Comparison of ENCODE assay signal across 17 cellular contexts in genomic region chr1:38082678-38083317, GRCh38. TPM values are rescaled to one million over a fixed set of nuclear protein-coding genes. Genes with fewer than 3 reads are reported as not detected.
DNase-seq lines count a peak whose midpoint lies in the region; ATAC-seq, FAIRE-seq and TF ChIP-seq lines count a peak whose summit lies in the region.
"Had no signal": no experiment of that assay in that cellular context is flagged by ENCODE, and none has a peak within 500 bp of the region (broad histone marks: within the 10 kb centered on the region; RNA-seq: fewer than 3 reads in every experiment).

No MANE protein-coding gene starts in this region.

- no peak overlapping the region for H3K27ac ChIP-seq in GM12878 (ENCODE audit: control insufficient read depth, insufficient read depth)
- H3K27ac ChIP-seq: Peyer's patch had no signal

- in situ Hi-C loops in GM12878 (cut with MboI): no loop called here

- no peaks in the 10 kb centered on the region for H3K9me3 ChIP-seq in GM12878 (replicated peaks; ENCODE audit: control insufficient read depth, insufficient read depth, low read length)
- H3K9me3 ChIP-seq: Peyer's patch had no signal

- no peak for TF ChIP-seq CTCF in GM12878 (IDR thresholded peaks at IDR 0.05 in 2 of 3, conservative IDR thresholded peaks at IDR 0.05 in 1 of 3; ENCODE audit: control insufficient read depth in 2 of 3, extremely low read depth in 1 of 3, insufficient read depth in 1 of 3, low read depth in 3 of 3, low read length in 3 of 3)

- ATAC-seq in GM12878 (peak; percentile 56), left lobe of liver (peak; percentile 60), HG03025 (IDR thresholded peaks at IDR 0.05; ENCODE audit: low FRiP score, unreplicated experiment) (no peak), GM21723 (IDR thresholded peaks at IDR 0.05; ENCODE audit: unreplicated experiment) (no peak)
- ATAC-seq: CD8-positive, alpha-beta T cell; HCT116; T-helper 17 cell had no signal

- DNase-seq in COLO668 (lab: John Stamatoyannopoulos, UW; ENCODE audit: unreplicated experiment) (peak; percentile 51), COR-L47 (lab: John Stamatoyannopoulos, UW) (peak; percentile 37), GM12878 (ENCODE audit: low read depth, low spot score) (no peak), left lobe of liver (ENCODE audit: low spot score) (peak; percentile 72)
- no peak for DNase-seq in stimulated activated CD4-positive, alpha-beta T cell treated with anti-CD3 and anti-CD28 coated beads, Interleukin-12 subunit alpha, Interleukin-12 subunit beta, amount 100 ng/mL, for 4 hours
- DNase-seq: CD8-positive, alpha-beta T cell; DMS153; EL; NCI-H187; Peyer's patch; SHP77; T-helper 17 cell had no signal

- no peaks in the 10 kb centered on the region for H3K4me1 ChIP-seq in GM12878 (ENCODE audit: control insufficient read depth, insufficient read depth, low read length)
- H3K4me1 ChIP-seq: Peyer's patch had no signal

- no peak overlapping the region for H2AFZ ChIP-seq in GM12878 (ENCODE audit: control insufficient read depth, low read depth, low read length)

- TF ChIP-seq POLR2A in GM12878 (IDR thresholded peaks at IDR 0.05; ENCODE audit: low read depth, low read length): no peak

- RAD21 ChIA-PET in GM12878 (lab: Charles Lee; ENCODE audit: unreplicated experiment): interaction anchor here (1.3 to 4.1 kb wide), 5 partner anchors 11 to 70 kb away, joined by 3 to 23 read pairs (median 5); no protein-coding TSS in a partner anchor

- POLR2A ChIA-PET in GM12878 (lab: Charles Lee): interaction anchor here (0.9 to 1.3 kb wide), 4 partner anchors 10 to 91 kb away, joined by 3 to 5 read pairs (median 4); no protein-coding TSS in a partner anchor

- BruUV-seq in GM12878 (replicated peaks; lab: Mats Ljungman, UMichigan): no TSS peak

- H3K36me3 ChIP-seq in GM12878 (ENCODE audit: control insufficient read depth in 2 of 2, insufficient read depth in 2 of 2, low read length in 1 of 2): no peaks in the 10 kb centered on the region
- H3K36me3 ChIP-seq: Peyer's patch had no signal

- no peaks in the 10 kb centered on the region for H3K79me2 ChIP-seq in GM12878 (ENCODE audit: control insufficient read depth, insufficient read depth, low read length)

- WGBS in GM12878 (ENCODE audit: insufficient coverage, insufficient replicate concordance, low lambda C conversion rate, missing lambda C conversion rate): 18% methylated on average over 4 of the region's 4 CpGs

- SMC1A ChIA-PET in GM12878 (lab: Charles Lee; ENCODE audit: uncharacterized antibody, unreplicated experiment): interaction anchor here (1.2 to 2.3 kb wide), 6 partner anchors 9 to 89 kb away, joined by 3 to 16 read pairs (median 7); no protein-coding TSS in a partner anchor

- no peak overlapping the region for H3K4me2 ChIP-seq in GM12878 (ENCODE audit: control insufficient read depth, insufficient read depth)

- H3K4me3 ChIP-seq in GM12878: no peak overlapping the region
- H3K4me3 ChIP-seq: Peyer's patch had no signal

- no peak overlapping the region for H3K9ac ChIP-seq in GM12878 (ENCODE audit: control insufficient read depth, insufficient read depth, low read length)

- intact Hi-C loops in GM12878 (cut with micrococcal nuclease; ENCODE audit: unreplicated experiment): no loop called here

- no peak for FAIRE-seq in GM12878 (lab: Jason Lieb, UNC)

- H3K27me3 ChIP-seq in GM12878 (replicated peaks in 1 of 2; ENCODE audit: control insufficient read depth in 2 of 2, insufficient read depth in 2 of 2, low read length in 1 of 2): no peaks in the 10 kb centered on the region
- H3K27me3 ChIP-seq: Peyer's patch had no signal

- no peaks in the 10 kb centered on the region for H4K20me1 ChIP-seq in GM12878 (ENCODE audit: control insufficient read depth, insufficient read depth)

- no peak for TF ChIP-seq EP300 in GM12878 (IDR thresholded peaks at IDR 0.05; ENCODE audit: borderline replicate concordance in 1 of 2, control insufficient read depth in 1 of 2, low read depth in 2 of 2, low read length in 2 of 2)

- TF ChIP-seq RAD21 in GM12878 (IDR thresholded peaks at IDR 0.05; ENCODE audit: insufficient read depth, low read depth, low read length): no peak

- CTCF ChIA-PET in GM12878 (lab: Yijun Ruan, JAX): interaction anchor here (0.7 to 3.5 kb wide), 7 partner anchors 10 to 63 kb away, joined by 3 to 19 read pairs (median 3); no protein-coding TSS in a partner anchor

TF ChIP-seq in GM12878, 131 proteins besides CTCF, POLR2A, EP300 and RAD21:
- TF ChIP-seq SREBF1 (IDR thresholded peaks at IDR 0.05; ENCODE audit: low read length) (no peak), SREBF2 (IDR thresholded peaks at IDR 0.05; ENCODE audit: low read length) (no peak), RELA (IDR thresholded peaks at IDR 0.05; ENCODE audit: borderline replicate concordance, partially characterized antibody) (peak; percentile 54), HDGF (IDR thresholded peaks at IDR 0.05) (no peak), YBX1 (IDR thresholded peaks at IDR 0.05) (no peak)
TF ChIP-seq in GM12878: peak in this region for 1.

RNA-seq across cellular contexts. Expression of gene POU3F1, which starts 36.2 kb away (rescaled TPM):
- total RNA-seq in GM12878 (2013; cell fraction: nucleolus; rRNA removed): 0.40 TPM in 1 of 2 replicates, not detected in the other
- total RNA-seq in GM12878 (2014; rRNA removed): 0.23 and 0.38 TPM in 2 replicates
- total RNA-seq in GM12878 (2014; rRNA removed; fragmentation: Illumina TruSeq; extraction: Trizol): 0.09 and 0.14 TPM in 2 replicates
- 0.38 and 0.53 TPM in 2 replicates for total RNA-seq in GM12878 (2021)
- polyA plus RNA-seq in GM12878 (2011; ENCODE audit: low read depth): not detected
- polyA plus RNA-seq in GM12878 (2011; rRNA removed): 0.10 TPM in 1 of 2 replicates, not detected in the other
- polyA plus RNA-seq in GM12878 (2011; cell fraction: cytosol; rRNA removed): 0.13 TPM in 2 replicates
- 0.34 and 0.53 TPM in 2 replicates for polyA plus RNA-seq in GM12878 (2011; cell fraction: nucleus; rRNA removed)
- polyA plus RNA-seq in GM12878 (2012): 0.06 and 0.07 TPM in 2 replicates
- 0.09 and 0.13 TPM in 2 replicates for polyA plus RNA-seq in GM12878 (2014; fragmentation: Illumina TruSeq; extraction: Trizol)
- polyA plus RNA-seq in GM12878 (2014; fragmentation: Nextera tagmentation; extraction: Ambion mirVana): under 1 TPM in 1 of 2 experiments, not detected in 1; 0.04 TPM
- polyA plus RNA-seq in GM12878 (2014; rRNA removed): 0.15 and 0.53 TPM in 2 replicates
- not detected for polyA plus RNA-seq in GM12878 (2016; fragmentation: Nextera tagmentation; extraction: Ambion mirVana)
- polyA minus RNA-seq in GM12878 (2011; rRNA and poly(A)+ RNA removed): not detected in 2 replicates
- polyA minus RNA-seq in GM12878 (2011; cell fraction: cytosol; rRNA and poly(A)+ RNA removed): 0.42 TPM in 1 of 2 replicates, not detected in the other
- 0.24 and 0.38 TPM in 2 replicates for polyA minus RNA-seq in GM12878 (2011; cell fraction: nucleus; rRNA and poly(A)+ RNA removed)
- total RNA-seq in left lobe of liver: 0.08 TPM
- total RNA-seq: Peyer's patch had no signal
- polyA plus RNA-seq: BJ, IgD-negative memory B cell had no signal

Comparison
In these comparisons a context has a peak if more than half of its experiments do, and no peak if none do; other contexts are left out.
1. DNase-seq: peak in COLO668 (single experiment), COR-L47 (single experiment) and left lobe of liver (single experiment); none in GM12878 (single experiment) and stimulated activated CD4-positive, alpha-beta T cell treated with anti-CD3 and anti-CD28 coated beads, Interleukin-12 subunit alpha, Interleukin-12 subunit beta, amount 100 ng/mL, for 4 hours (single experiment).
2. ATAC-seq: peak in GM12878 (single experiment) and left lobe of liver (single experiment); none in HG03025 (single experiment) and GM21723 (single experiment).